18 cellular contexts compared by ENCODE assay signal in the genomic region with DNA sequence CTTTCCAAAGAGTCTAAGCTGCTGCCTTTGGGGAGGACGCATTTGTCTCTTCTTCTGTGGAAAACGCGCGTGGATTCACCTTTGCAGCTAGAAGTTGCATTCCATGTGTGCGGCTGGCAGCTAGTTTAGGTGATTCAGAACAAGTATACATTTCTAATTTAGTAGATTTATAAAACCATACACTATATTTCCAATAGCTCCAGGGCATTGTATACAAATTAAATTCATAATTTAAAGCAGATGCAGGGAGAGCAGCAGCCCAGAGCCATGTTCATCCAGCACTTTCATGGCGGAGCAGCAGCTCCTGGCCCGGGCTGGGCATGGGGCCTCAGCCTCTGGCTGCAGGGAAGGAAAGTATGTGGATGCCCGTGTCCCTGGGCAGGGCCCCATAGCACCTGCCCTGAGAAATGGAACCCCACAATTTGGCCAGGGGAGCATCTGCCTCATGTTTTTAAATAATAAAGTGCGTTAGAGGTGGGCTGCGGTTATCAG.
"Had no signal": no experiment of that assay in that cellular context is flagged by ENCODE, and none has a peak within 500 bp of the region (broad histone marks: within the 10 kb centered on the region; RNA-seq: fewer than 3 reads in every experiment).

No MANE protein-coding gene starts in this region.

- H3K4me3 Mint-ChIP-seq: memory B cell, nephron progenitor cell, type B pancreatic cell had no signal

- H3K9me3 ChIP-seq: left ventricle myocardium inferior, lower lobe of right lung, neutrophil, suprapubic skin, thyroid gland, uterus had no signal

- H3K36me3 ChIP-seq: neutrophil, uterus had no signal

- H3K4me1 ChIP-seq: foreskin keratinocyte, suprapubic skin, uterus had no signal

- DNase-seq: erythroblast; foreskin keratinocyte; kidney; left cardiac atrium; left ventricle myocardium inferior; lower lobe of right lung; midbrain; nephron progenitor cell; right cardiac atrium; stimulated activated CD4-positive, alpha-beta T cell treated with anti-CD3 and anti-CD28 coated beads, Interleukin-2, amount 100 ng/mL, for 48 hours; stimulated activated naive CD4-positive, alpha-beta T cell treated with Interleukin-2 at 50 U/mL for 16 hours; thyroid gland; uterus had no signal

- ATAC-seq: foreskin keratinocyte, left cardiac atrium, lower lobe of right lung, right cardiac atrium had no signal

- H3K27ac Mint-ChIP-seq: memory B cell, nephron progenitor cell, type B pancreatic cell had no signal

- H3K27me3 ChIP-seq: foreskin keratinocyte, neutrophil, suprapubic skin, thyroid gland, uterus had no signal

- H3K27me3 Mint-ChIP-seq: memory B cell, type B pancreatic cell had no signal

- H3K4me3 ChIP-seq: left ventricle myocardium inferior, lower lobe of right lung, suprapubic skin, thyroid gland, uterus had no signal

- FAIRE-seq: kidney, small intestine had no signal

- H3K9me3 Mint-ChIP-seq: memory B cell, nephron progenitor cell, type B pancreatic cell had no signal

- H3K27ac ChIP-seq: foreskin keratinocyte, left ventricle myocardium inferior, lower lobe of right lung, neutrophil, suprapubic skin, thyroid gland, uterus had no signal
